In genomic region chr12:24907464-24907863, GRCh38 we compare ENCODE assay signal across 31 cellular contexts.
"Had no signal": no experiment of that assay in that cellular context is flagged by ENCODE, and none has a peak within 500 bp of the region (broad histone marks: within the 10 kb centered on the region; RNA-seq: fewer than 3 reads in every experiment).

No MANE protein-coding gene starts in this region.

- DNase-seq: activated B cell treated with CpG ODN at 0.5 μM for 24 hours; activated CD4-positive, alpha-beta memory T cell treated with anti-CD3 and anti-CD28 coated beads for 36 hours; activated CD4-positive, alpha-beta T cell treated with anti-CD3 and anti-CD28 coated beads for 4 hours; activated CD4-positive, alpha-beta T cell treated with anti-CD3 and anti-CD28 coated beads, Interleukin-2, amount 10 ng/mL, durations not matched to agents 24 days and 14 days; activated CD4-positive, alpha-beta T cell treated with anti-CD3 and anti-CD28 coated beads, Interleukin-2, amount 50 U/mL, for 1 hour; activated CD4-positive, alpha-beta T cell treated with anti-CD3 and anti-CD28 coated beads, Interleukin-2, amount 50 U/mL, for 4 hours; activated CD4-positive, CD25-positive, alpha-beta regulatory T cell treated with anti-CD3 and anti-CD28 coated beads, Interleukin-2, amount 50 U/mL, for 72 hours; activated CD8-positive, alpha-beta memory T cell treated with anti-CD3 and anti-CD28 coated beads, Interleukin-2, amount 50 U/mL, for 4 hours; activated CD8-positive, alpha-beta T cell treated with anti-CD3 and anti-CD28 coated beads for 36 hours; activated effector memory CD4-positive, alpha-beta T cell treated with anti-CD3 and anti-CD28 coated beads, Interleukin-2, amount 50 U/mL, for 16 hours; activated gamma-delta T cell treated with Interleukin-2 at 50 U/mL for 16 hours; activated naive CD4-positive, alpha-beta T cell; activated naive CD4-positive, alpha-beta T cell treated with anti-CD3 and anti-CD28 coated beads for 36 hours; activated naive CD4-positive, alpha-beta T cell treated with anti-CD3 and anti-CD28 coated beads, Interleukin-2, amount 50 U/mL, for 16 hours; activated naive CD8-positive, alpha-beta T cell treated with anti-CD3 and anti-CD28 coated beads for 36 hours; activated T-cell treated with anti-CD3 and anti-CD28 coated beads for 4 hours; activated T-cell treated with anti-CD3 and anti-CD28 coated beads, Interleukin-2, amount 50 U/mL, for 1 hour; activated T-cell treated with anti-CD3 and anti-CD28 coated beads, Interleukin-2, amount 50 U/mL, for 4 hours; activated T-cell treated with anti-CD3 and anti-CD28 coated beads, Interleukin-2, amount 50 U/mL, for 72 hours; adrenal gland; amniotic stem cell; aorta; body of pancreas; brain microvascular endothelial cell; central memory CD4-positive, alpha-beta T cell; T-helper 2 cell; T-helper 9 cell had no signal

- ATAC-seq: activated CD8-positive, alpha-beta T cell treated with anti-CD3 and anti-CD28 coated beads for 36 hours; activated naive CD4-positive, alpha-beta T cell treated with anti-CD3 and anti-CD28 coated beads, Interleukin-2, amount 50 U/mL, for 72 hours; activated T-cell treated with anti-CD3 and anti-CD28 coated beads, Interleukin-2, amount 50 U/mL, for 4 hours; activated T-cell treated with anti-CD3 and anti-CD28 coated beads, Interleukin-2, amount 50 U/mL, for 72 hours; activated T-helper 17 cell treated with anti-CD3 and anti-CD28 coated beads, Interleukin-2, amount 50 U/mL, for 72 hours; body of pancreas had no signal

- H3K4me3 ChIP-seq: adrenal gland, body of pancreas, breast epithelium had no signal

- H3K9me3 ChIP-seq: adrenal gland, body of pancreas, breast epithelium had no signal

- H3K27ac ChIP-seq: adrenal gland, brain microvascular endothelial cell, breast epithelium, VCaP had no signal

- H3K4me1 ChIP-seq: adrenal gland, breast epithelium had no signal

- H3K27me3 ChIP-seq: adrenal gland, body of pancreas, brain microvascular endothelial cell had no signal

- H3K36me3 ChIP-seq: adrenal gland, breast epithelium had no signal
